29 cellular contexts compared by ENCODE assay signal in genomic region chr14:99381688-99382060, GRCh38.
"Had no signal": no experiment of that assay in that cellular context is flagged by ENCODE, and none has a peak within 500 bp of the region (broad histone marks: within the 10 kb centered on the region; RNA-seq: fewer than 3 reads in every experiment).

No MANE protein-coding gene starts in this region.

- H3K9ac ChIP-seq: parathyroid adenoma had no signal

- H3K4me1 Mint-ChIP-seq: activated CD4-positive, alpha-beta memory T cell treated with anti-CD3 and anti-CD28 coated beads, Interleukin-2, amount 10 ng/mL, durations not matched to agents 7 days and 5 days had no signal

- H3K36me3 Mint-ChIP-seq: activated naive CD8-positive, alpha-beta T cell; naive B cell; type B pancreatic cell had no signal

- H3K4me3 Mint-ChIP-seq: activated CD4-positive, alpha-beta memory T cell treated with anti-CD3 and anti-CD28 coated beads, Interleukin-2, amount 10 ng/mL, durations not matched to agents 7 days and 5 days; activated naive CD8-positive, alpha-beta T cell; activated T-cell treated with anti-CD3 and anti-CD28 coated beads, Interleukin-2, amount 50 U/mL, for 24 hours; nephron progenitor cell; stimulated activated effector memory CD8-positive, alpha-beta T cell treated with anti-CD3 and anti-CD28 coated beads, Interleukin-12 subunit alpha, Interleukin-12 subunit beta, amount 100 ng/mL, for 72 hours; stimulated activated naive CD8-positive, alpha-beta T cell treated with anti-CD3 and anti-CD28 coated beads, Interleukin-15, amount 100 ng/mL, for 72 hours; type B pancreatic cell had no signal

- H3K4me1 ChIP-seq: gastrocnemius medialis, left lung, parathyroid adenoma, psoas muscle, sigmoid colon, uterus had no signal

- DNase-seq: activated CD4-positive, alpha-beta memory T cell treated with anti-CD3 and anti-CD28 coated beads, Interleukin-2, amount 10 ng/mL, durations not matched to agents 7 days and 5 days; activated CD4-positive, alpha-beta T cell treated with anti-CD3 and anti-CD28 coated beads for 48 hours; activated CD8-positive, alpha-beta memory T cell treated with anti-CD3 and anti-CD28 coated beads, Interleukin-2, amount 50 U/mL, for 48 hours; activated naive CD4-positive, alpha-beta T cell; activated T-cell treated with anti-CD3 and anti-CD28 coated beads, Interleukin-2, amount 50 U/mL, for 24 hours; anterior cingulate cortex; effector CD8-positive, alpha-beta T cell; erythroblast; gastrocnemius medialis; glutamatergic neuron; left lung; naive B cell; nephron progenitor cell; nucleus accumbens; psoas muscle; sigmoid colon; small intestine; stimulated activated CD4-positive, alpha-beta T cell treated with anti-CD3 and anti-CD28 coated beads, Interleukin-4, amount 100 ng/mL, for 24 hours; stimulated activated naive CD8-positive, alpha-beta T cell treated with anti-CD3 and anti-CD28 coated beads, Interleukin-15, amount 100 ng/mL, for 72 hours; substantia nigra; T-helper 9 cell; uterus; WERI-Rb-1 had no signal

- H3K9me3 ChIP-seq: gastrocnemius medialis, left lung, psoas muscle, sigmoid colon, uterus had no signal

- H3K4me3 ChIP-seq: gastrocnemius medialis, left lung, lung, psoas muscle, sigmoid colon, uterus had no signal

- H3K79me2 ChIP-seq: parathyroid adenoma had no signal

- H3K9me3 Mint-ChIP-seq: activated CD4-positive, alpha-beta memory T cell treated with anti-CD3 and anti-CD28 coated beads, Interleukin-2, amount 10 ng/mL, durations not matched to agents 7 days and 5 days; activated T-cell treated with anti-CD3 and anti-CD28 coated beads, Interleukin-2, amount 50 U/mL, for 24 hours; stimulated activated effector memory CD8-positive, alpha-beta T cell treated with anti-CD3 and anti-CD28 coated beads, Interleukin-12 subunit alpha, Interleukin-12 subunit beta, amount 100 ng/mL, for 72 hours; stimulated activated naive CD8-positive, alpha-beta T cell treated with anti-CD3 and anti-CD28 coated beads, Interleukin-15, amount 100 ng/mL, for 72 hours; type B pancreatic cell had no signal

- ATAC-seq: activated CD4-positive, CD25-positive, alpha-beta regulatory T cell treated with anti-CD3 and anti-CD28 coated beads, Interleukin-2, amount 50 U/mL, for 24 hours; gastrocnemius medialis; left lung; psoas muscle; stimulated activated effector memory CD8-positive, alpha-beta T cell treated with anti-CD3 and anti-CD28 coated beads, Interleukin-12 subunit alpha, Interleukin-12 subunit beta, amount 100 ng/mL, for 72 hours; stimulated activated naive CD8-positive, alpha-beta T cell treated with anti-CD3 and anti-CD28 coated beads, Interleukin-15, amount 100 ng/mL, for 72 hours had no signal

- H3K36me3 ChIP-seq: gastrocnemius medialis, left lung, sigmoid colon, uterus, WERI-Rb-1 had no signal

- H3K27ac ChIP-seq: gastrocnemius medialis, left lung, parathyroid adenoma, psoas muscle, sigmoid colon, uterus, WERI-Rb-1 had no signal

- H2AFZ ChIP-seq: parathyroid adenoma had no signal

- H3K27ac Mint-ChIP-seq: activated CD4-positive, alpha-beta memory T cell treated with anti-CD3 and anti-CD28 coated beads, Interleukin-2, amount 10 ng/mL, durations not matched to agents 7 days and 5 days; activated naive CD8-positive, alpha-beta T cell; activated T-cell treated with anti-CD3 and anti-CD28 coated beads, Interleukin-2, amount 50 U/mL, for 24 hours; nephron progenitor cell; stimulated activated effector memory CD8-positive, alpha-beta T cell treated with anti-CD3 and anti-CD28 coated beads, Interleukin-12 subunit alpha, Interleukin-12 subunit beta, amount 100 ng/mL, for 72 hours; stimulated activated naive CD8-positive, alpha-beta T cell treated with anti-CD3 and anti-CD28 coated beads, Interleukin-15, amount 100 ng/mL, for 72 hours; type B pancreatic cell had no signal
